12 cellular contexts compared by ENCODE assay signal in genomic region chr15:92889390-92890113, GRCh38. TPM values are rescaled to one million over a fixed set of nuclear protein-coding genes. Genes with fewer than 3 reads are reported as not detected.
A peak's percentile ranks its signal among the peaks of the same experiment; 100 is the strongest.
DNase-seq lines count a peak whose midpoint lies in the region; ATAC-seq and TF ChIP-seq lines count a peak whose summit lies in the region.
"Had no signal": no experiment of that assay in that cellular context is flagged by ENCODE, and none has a peak within 500 bp of the region (broad histone marks: within the 10 kb centered on the region; RNA-seq: fewer than 3 reads in every experiment).

No MANE protein-coding gene starts in this region.

- TF ChIP-seq EP300 in sigmoid colon (IDR thresholded peaks at IDR 0.05): no peak

- no peaks in the 10 kb centered on the region for H3K9me2 ChIP-seq in GM23248 (ENCODE audit: insufficient read depth)

- no peaks in the 10 kb centered on the region for H3K9me3 Mint-ChIP-seq in T-cell

- H3K4me3 Mint-ChIP-seq in T-cell: peak overlapping the region; percentile 65 to 93 (median 73)

- H3K4me1 ChIP-seq in GM23248 (ENCODE audit: insufficient read depth): peaks cover 33% of the 10 kb centered on the region
- H3K4me1 ChIP-seq in sigmoid colon: peaks cover 0 to 64% (median 54%) of the 10 kb centered on the region in 4 donors

- H3K27ac ChIP-seq in GM23248 (peak overlapping the region; percentile 21), dorsolateral prefrontal cortex (peak overlapping the region in 37 of 59 donors; percentile 4 to 100 (median 52)), sigmoid colon (peak overlapping the region in 3 of 4 donors; percentile 41 to 100 (median 100)), caudate nucleus (ENCODE audit: low read depth, low read length) (no peak overlapping the region)

- in situ Hi-C loops in GM23248 (cut with MboI): no loop called here

- intact Hi-C loops in dorsolateral prefrontal cortex (cut with DNase I): no loop called here
- intact Hi-C loops in sigmoid colon (cut with DNase I): no loop called here

- H4K20me1 ChIP-seq in GM23248 (ENCODE audit: insufficient read depth): no peaks in the 10 kb centered on the region

- no peak overlapping the region for H2AFZ ChIP-seq in GM23248

- H3K9ac ChIP-seq in GM23248: no peak overlapping the region; the same call in 1 of the 2 replicates

- no peaks in the 10 kb centered on the region for H3K27me3 Mint-ChIP-seq in T-cell

- TF ChIP-seq CTCF in dorsolateral prefrontal cortex (IDR thresholded peaks at IDR 0.05 in 54 of 56, conservative IDR thresholded peaks at IDR 0.05 in 2 of 56; ENCODE audit: low read depth in 1 of 56, partially characterized antibody in 56 of 56) (no peak), sigmoid colon (IDR thresholded peaks at IDR 0.05) (no peak)

- CTCF ChIA-PET in T-cell (lab: Charles Lee): interaction anchor here in 1 of 2 donors (0.6 to 5.3 kb wide), 5 partner anchors 10 to 92 kb away, joined by 3 to 38 read pairs (median 3); partner anchors contain the start of gene CHD2

- H3K36me3 ChIP-seq in GM23248 (ENCODE audit: low read depth) (peaks cover 90% of the 10 kb centered on the region), sigmoid colon (peaks cover 12 to 83% (median 32%) of the 10 kb centered on the region in 4 donors)

- TF ChIP-seq POLR2A in sigmoid colon (IDR thresholded peaks at IDR 0.05): no peak

- peaks cover 77% of the 10 kb centered on the region for H3K36me3 Mint-ChIP-seq in T-cell

- 76 to 81% methylated on average over 5 of the region's 5 CpGs for WGBS in GM23248 (ENCODE audit: low coverage in 1 of 2, low lambda C conversion rate in 2 of 2, missing lambda C conversion rate in 2 of 2), 2 experiments
- 74 to 75% methylated on average over 5 of the region's 5 CpGs for WGBS in sigmoid colon, 2 donors

- POLR2A ChIA-PET in T-cell (lab: Charles Lee): interaction anchor here (0.6 to 8.5 kb wide), 11 partner anchors 8 to 79 kb away, joined by 3 to 372 read pairs (median 6); partner anchors contain the start of gene CHD2 (in 1 of the 2)

- peak overlapping the region; percentile 83 to 84 for H3K27ac Mint-ChIP-seq in T-cell

- ATAC-seq in T-cell (replicated peaks in 1 of 4) (peak; percentile 7 to 34 (median 22)), HG03039 (IDR thresholded peaks at IDR 0.05; ENCODE audit: unreplicated experiment) (no peak), GM18873 (IDR thresholded peaks at IDR 0.05; ENCODE audit: low FRiP score, unreplicated experiment) (no peak)

- H3K9me3 ChIP-seq in GM23248 (ENCODE audit: low read depth) (no peaks in the 10 kb centered on the region), sigmoid colon (no peaks in the 10 kb centered on the region)
- H3K9me3 ChIP-seq: adrenal gland had no signal

- H3K79me2 ChIP-seq in GM23248 (ENCODE audit: insufficient read depth): peaks cover 100% of the 10 kb centered on the region

- DNase-seq in GM23248: no peak
- no peak for DNase-seq in T-cell
- no peak for DNase-seq in dorsolateral prefrontal cortex
- DNase-seq in sigmoid colon: no peak
- DNase-seq in iPS-NIHi11 (ENCODE audit: low spot score): no peak
- no peak for DNase-seq in caudate nucleus (lab: John Stamatoyannopoulos, UW)
- DNase-seq: NCI-H2081 treated with DMSO at 0.1 percent for 48 hours; RPMI8226; stimulated activated CD4-positive, alpha-beta T cell treated with anti-CD3 and anti-CD28 coated beads, Interleukin-2, amount 100 ng/mL, for 24 hours had no signal

- no peaks in the 10 kb centered on the region for H3K27me3 ChIP-seq in GM23248 (replicated peaks; ENCODE audit: insufficient read depth)
- no peaks in the 10 kb centered on the region for H3K27me3 ChIP-seq in dorsolateral prefrontal cortex
- no peaks in the 10 kb centered on the region for H3K27me3 ChIP-seq in sigmoid colon
- H3K27me3 ChIP-seq: adrenal gland had no signal

- H3K4me2 ChIP-seq in GM23248 (ENCODE audit: unreplicated experiment): peak overlapping the region; percentile 2

- peaks cover 69% of the 10 kb centered on the region for H3F3A ChIP-seq in GM23248 (ENCODE audit: insufficient read depth)

- H3K4me3 ChIP-seq in GM23248: no peak overlapping the region
- H3K4me3 ChIP-seq in dorsolateral prefrontal cortex: peak overlapping the region in 21 of 59 donors; percentile 4 to 96 (median 25)
- no peak overlapping the region for H3K4me3 ChIP-seq in sigmoid colon
- H3K4me3 ChIP-seq: adrenal gland had no signal

- peaks cover 77 to 88% (median 79%) of the 10 kb centered on the region in 3 donors for H3K4me1 Mint-ChIP-seq in T-cell

RNA-seq across cellular contexts. Expression of gene CHD2, which starts 10.6 kb away (rescaled TPM):
- 39.0 and 54.4 TPM in 2 replicates for total RNA-seq in GM23248 (2014; rRNA removed; shearing (Covaris generic))
- polyA plus RNA-seq in GM23248 (2016; fragmentation: Nextera tagmentation; extraction: Ambion mirVana) (36.5 and 37.0 TPM in 2 replicates), sigmoid colon (10 to 100 TPM; 16.0 to 48.4 (median 16.8) TPM)
- total RNA-seq in T-cell (100 to 1,000 TPM; 231 to 506 (median 266) TPM), dorsolateral prefrontal cortex (100 to 1,000 TPM; 120 to 227 (median 167) TPM), sigmoid colon (100 to 1,000 TPM in 1 of 4 donors, 10 to 100 TPM in 3; 75.9 to 108 (median 90.0) TPM)

Comparison
In these comparisons a context has a peak if more than half of its experiments do, and no peak if none do; other contexts are left out.
1. ATAC-seq: peak in T-cell (4 of 4); none in HG03039 (single experiment) and GM18873 (single experiment).